7 cellular contexts compared by ENCODE assay signal in the genomic region with DNA sequence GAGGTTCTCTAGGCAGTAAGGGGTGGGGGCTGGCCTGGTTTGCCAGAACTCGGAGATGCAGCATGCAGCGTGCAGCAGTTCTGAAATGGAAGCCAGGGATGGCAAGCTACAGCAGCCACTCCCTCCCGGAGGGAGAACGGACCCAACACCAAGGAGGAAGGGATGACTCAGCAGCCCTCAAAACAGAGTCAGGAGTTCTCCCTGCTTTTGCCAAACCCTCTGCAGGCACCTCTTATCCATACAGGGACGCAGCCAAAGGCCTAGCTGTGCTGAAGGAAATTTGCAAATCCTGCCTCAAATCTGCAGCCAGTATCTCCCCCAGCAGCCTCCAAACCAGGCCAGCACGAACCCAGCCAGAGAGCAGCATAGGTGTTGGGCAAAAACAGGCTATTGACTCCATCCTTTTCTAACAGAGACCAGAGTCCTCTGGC. TPM values are rescaled to one million over a fixed set of nuclear protein-coding genes. Genes with fewer than 3 reads are reported as not detected.
A peak's percentile ranks its signal among the peaks of the same experiment; 100 is the strongest.
DNase-seq lines count a peak whose midpoint lies in the region; ATAC-seq, FAIRE-seq and TF ChIP-seq lines count a peak whose summit lies in the region.

No MANE protein-coding gene starts in this region.

- peaks cover 26% of the 10 kb centered on the region for H3K4me1 Mint-ChIP-seq in endodermal cell
- no peaks in the 10 kb centered on the region for H3K4me1 Mint-ChIP-seq in stimulated activated effector memory CD8-positive, alpha-beta T cell treated with anti-CD3 and anti-CD28 coated beads, Interleukin-12 subunit alpha, Interleukin-12 subunit beta, amount 100 ng/mL, for 72 hours

- H3K27ac ChIP-seq in endodermal cell (ENCODE audit: low read depth, low read length) (no peak overlapping the region), mesenchymal stem cell (ENCODE audit: low read length, poor library complexity, severe bottlenecking) (peak overlapping the region; percentile 67)

- DNase-seq in MG63 (peak; percentile 88), endodermal cell (peak; percentile 64), mesenchymal stem cell (peak; percentile 30), urothelium cell line (ENCODE audit: low spot score) (peak; percentile 75)
- DNase-seq in stimulated activated effector memory CD8-positive, alpha-beta T cell treated with anti-CD3 and anti-CD28 coated beads, Interleukin-12 subunit alpha, Interleukin-12 subunit beta, amount 100 ng/mL, for 72 hours (ENCODE audit: low spot score in 2 of 2), result no peak

- H4K91ac ChIP-seq in mesenchymal stem cell (ENCODE audit: low read length), result peak overlapping the region; percentile 49

- 87 to 88% methylated on average over 5 to 6 of the region's 6 CpGs for WGBS in endodermal cell (ENCODE audit: insufficient coverage in 1 of 2, insufficient read length in 1 of 2), 2 experiments
- WGBS in mesenchymal stem cell, result 32% methylated on average over 6 of the region's 6 CpGs

- H3K79me1 ChIP-seq in mesenchymal stem cell (replicated peaks; ENCODE audit: low read length, poor library complexity, severe bottlenecking), result no peaks in the 10 kb centered on the region

- peak overlapping the region; percentile 94 for H4K8ac ChIP-seq in mesenchymal stem cell (ENCODE audit: low read length)

- no peak overlapping the region for H2BK15ac ChIP-seq in mesenchymal stem cell (ENCODE audit: low read depth, poor library complexity, severe bottlenecking)

- H3K4me1 ChIP-seq in endodermal cell (ENCODE audit: control insufficient read depth, insufficient read depth, low read length) (peaks cover 12% of the 10 kb centered on the region), mesenchymal stem cell (ENCODE audit: control insufficient read depth, insufficient read depth, low read depth, low read length) (peaks cover 30% of the 10 kb centered on the region)

- H3K4me3 ChIP-seq in MG63, result no peak overlapping the region
- H3K4me3 ChIP-seq in endodermal cell (ENCODE audit: low read length), result no peak overlapping the region
- H3K4me3 ChIP-seq in mesenchymal stem cell (ENCODE audit: insufficient read depth in 1 of 2, low read depth in 1 of 2, low read length in 2 of 2), result peak overlapping the region in 1 of 2 experiments; percentile 28

- no peaks in the 10 kb centered on the region for H3K36me3 Mint-ChIP-seq in endodermal cell (ENCODE audit: low read depth)
- H3K36me3 Mint-ChIP-seq in stimulated activated effector memory CD8-positive, alpha-beta T cell treated with anti-CD3 and anti-CD28 coated beads, Interleukin-12 subunit alpha, Interleukin-12 subunit beta, amount 100 ng/mL, for 72 hours, result no peaks in the 10 kb centered on the region

- H3K9me3 ChIP-seq in MG63 (no peaks in the 10 kb centered on the region), endodermal cell (ENCODE audit: control insufficient read depth, low read length) (no peaks in the 10 kb centered on the region), mesenchymal stem cell (ENCODE audit: control insufficient read depth, low read length) (no peaks in the 10 kb centered on the region)

- H3K36me3 ChIP-seq in MG63, result no peaks in the 10 kb centered on the region
- H3K36me3 ChIP-seq in endodermal cell (ENCODE audit: control insufficient read depth, insufficient read depth, low read length), result no peaks in the 10 kb centered on the region
- H3K36me3 ChIP-seq in mesenchymal stem cell (ENCODE audit: control insufficient read depth in 1 of 2, insufficient read depth in 2 of 2, low read depth in 1 of 2, low read length in 2 of 2), result no peaks in the 10 kb centered on the region

- H2AFZ ChIP-seq in mesenchymal stem cell (ENCODE audit: low read depth, low read length), result peak overlapping the region; percentile 58

- no peak overlapping the region for H3K4me2 ChIP-seq in mesenchymal stem cell (ENCODE audit: low read length, poor library complexity, severe bottlenecking)

- H3K4ac ChIP-seq in mesenchymal stem cell (ENCODE audit: low read depth in 1 of 2, low read length in 2 of 2), result no peak overlapping the region

- H3K23ac ChIP-seq in mesenchymal stem cell (ENCODE audit: low read length in 2 of 2), result no peak overlapping the region

- H3K9ac ChIP-seq in endodermal cell (ENCODE audit: extremely low read depth, low read length, poor library complexity, severe bottlenecking) (no peak overlapping the region), mesenchymal stem cell (ENCODE audit: low read length) (peak overlapping the region; percentile 78)

- no peak overlapping the region for H3K14ac ChIP-seq in mesenchymal stem cell (ENCODE audit: low read length in 2 of 2)

- no peak for TF ChIP-seq CTCF in endodermal cell (conservative IDR thresholded peaks at IDR 0.05)

- no peak overlapping the region for H2BK5ac ChIP-seq in mesenchymal stem cell (ENCODE audit: low read depth, low read length, poor library complexity, severe bottlenecking)

- peak overlapping the region; percentile 48 for H3K27ac Mint-ChIP-seq in endodermal cell
- H3K27ac Mint-ChIP-seq in stimulated activated effector memory CD8-positive, alpha-beta T cell treated with anti-CD3 and anti-CD28 coated beads, Interleukin-12 subunit alpha, Interleukin-12 subunit beta, amount 100 ng/mL, for 72 hours, result no peak overlapping the region

- peak overlapping the region in 1 of 2 experiments; percentile 6 for H2BK12ac ChIP-seq in mesenchymal stem cell (ENCODE audit: low read length in 2 of 2)

- H3K27me3 Mint-ChIP-seq in endodermal cell (ENCODE audit: insufficient read depth), result peaks cover 5% of the 10 kb centered on the region

- H3K18ac ChIP-seq in mesenchymal stem cell (ENCODE audit: low read depth in 1 of 2, low read length in 2 of 2), result peak overlapping the region; percentile 41

- no peaks in the 10 kb centered on the region for H3K9me3 Mint-ChIP-seq in endodermal cell
- no peaks in the 10 kb centered on the region for H3K9me3 Mint-ChIP-seq in stimulated activated effector memory CD8-positive, alpha-beta T cell treated with anti-CD3 and anti-CD28 coated beads, Interleukin-12 subunit alpha, Interleukin-12 subunit beta, amount 100 ng/mL, for 72 hours

- no peak overlapping the region for H2AK5ac ChIP-seq in mesenchymal stem cell (ENCODE audit: low read length, severe bottlenecking)

- ATAC-seq in HG03139 (IDR thresholded peaks at IDR 0.05; ENCODE audit: unreplicated experiment), result no peak
- ATAC-seq in stimulated activated effector memory CD8-positive, alpha-beta T cell treated with anti-CD3 and anti-CD28 coated beads, Interleukin-12 subunit alpha, Interleukin-12 subunit beta, amount 100 ng/mL, for 72 hours, result no peak
- ATAC-seq in GM21526 (IDR thresholded peaks at IDR 0.05; ENCODE audit: low FRiP score, unreplicated experiment), result no peak

- H3K27me3 ChIP-seq in MG63 (no peaks in the 10 kb centered on the region), endodermal cell (ENCODE audit: control insufficient read depth, insufficient read depth, low read length, poor library complexity, severe bottlenecking) (no peaks in the 10 kb centered on the region), mesenchymal stem cell (ENCODE audit: control insufficient read depth in 1 of 2, insufficient read depth in 1 of 2, low read length in 2 of 2) (peaks cover 0 to 2% of the 10 kb centered on the region in 2 experiments)

- FAIRE-seq in urothelium cell line (lab: Jason Lieb, UNC), result no peak

- no peak overlapping the region for H2BK120ac ChIP-seq in mesenchymal stem cell (ENCODE audit: low read depth, low read length)

- H3K4me3 Mint-ChIP-seq in endodermal cell, result no peak overlapping the region
- no peak overlapping the region for H3K4me3 Mint-ChIP-seq in stimulated activated effector memory CD8-positive, alpha-beta T cell treated with anti-CD3 and anti-CD28 coated beads, Interleukin-12 subunit alpha, Interleukin-12 subunit beta, amount 100 ng/mL, for 72 hours

RNA-seq across cellular contexts. Expression of a gene that starts 10.2 kb away (rescaled TPM):
- total RNA-seq in MG63 (2014; rRNA removed; shearing (Covaris generic); ENCODE audit: low replicate concordance), result 0.57 TPM in 1 of 2 replicates, not detected in the other
- under 1 TPM in 1 of 2 donors, not detected in 1; 0.27 TPM for total RNA-seq in endodermal cell
- polyA plus RNA-seq in endodermal cell (2013, experiment 1 of 2), result 0.18 TPM
- 0.21 TPM for polyA plus RNA-seq in endodermal cell (2013, experiment 2 of 2)
- polyA plus RNA-seq in mesenchymal stem cell (2013, experiment 1 of 2), result 0.10 TPM
- polyA plus RNA-seq in mesenchymal stem cell (2013, experiment 2 of 2), result 0.08 TPM

RNA-seq across cellular contexts. Expression of a gene that starts 20.8 kb away (rescaled TPM):
- not detected in 2 replicates for total RNA-seq in MG63 (2014; rRNA removed; shearing (Covaris generic); ENCODE audit: low replicate concordance)
- 1 to 10 TPM; 1.5 to 2.8 TPM for total RNA-seq in endodermal cell
- 1.7 TPM for polyA plus RNA-seq in endodermal cell (2013, experiment 1 of 2)
- polyA plus RNA-seq in endodermal cell (2013, experiment 2 of 2), result 1.6 TPM
- not detected for polyA plus RNA-seq in mesenchymal stem cell (2013, experiment 1 of 2)
- polyA plus RNA-seq in mesenchymal stem cell (2013, experiment 2 of 2), result not detected

RNA-seq across cellular contexts. Expression of a gene that starts 40.7 kb away (rescaled TPM):
- not detected in 2 replicates for total RNA-seq in MG63 (2014; rRNA removed; shearing (Covaris generic); ENCODE audit: low replicate concordance)
- total RNA-seq in endodermal cell, result not detected
- polyA plus RNA-seq in endodermal cell (2013, experiment 1 of 2), result not detected
- not detected for polyA plus RNA-seq in endodermal cell (2013, experiment 2 of 2)
- polyA plus RNA-seq in mesenchymal stem cell (2013, experiment 1 of 2), result not detected
- polyA plus RNA-seq in mesenchymal stem cell (2013, experiment 2 of 2), result not detected

Comparison
In these comparisons a context has a peak if more than half of its experiments do, and no peak if none do; other contexts are left out.
1. DNase-seq: peak in MG63 (single experiment), endodermal cell (single experiment), mesenchymal stem cell (single experiment) and urothelium cell line (single experiment); none in stimulated activated effector memory CD8-positive, alpha-beta T cell treated with anti-CD3 and anti-CD28 coated beads, Interleukin-12 subunit alpha, Interleukin-12 subunit beta, amount 100 ng/mL, for 72 hours (0 of 2).